ENCODE assay signal across 8 cellular contexts in genomic region chrX:135521405-135522131, GRCh38. TPM values are rescaled to one million over a fixed set of nuclear protein-coding genes. Genes with fewer than 3 reads are reported as not detected.
DNase-seq lines count a peak whose midpoint lies in the region; ATAC-seq, FAIRE-seq and TF ChIP-seq lines count a peak whose summit lies in the region.

No MANE protein-coding gene starts in this region.

- H3K4me2 ChIP-seq in A549 = peak overlapping the region; percentile 95

- DNase-seq in A549 (ENCODE audit: low read depth in 1 of 2, low spot score in 1 of 2) (peak; percentile 41 to 75), NCI-H2171 treated with DMSO at 0.1 percent for 48 hours (lab: John Stamatoyannopoulos, UW) (peak; percentile 86), WERI-Rb-1 (peak; percentile 91), breast epithelium (ENCODE audit: low spot score in 2 of 2) (peak; percentile 73 to 82), inferior parietal cortex (ENCODE audit: extremely low spot score) (peak; percentile 54)
- DNase-seq in stimulated activated CD4-positive, alpha-beta T cell treated with anti-CD3 and anti-CD28 coated beads, Interleukin-12 subunit alpha, Interleukin-12 subunit beta, amount 100 ng/mL, for 24 hours (ENCODE audit: low read depth in 2 of 2) = peak; percentile 58 to 76

- 0 out of 2 replicates have a peak, but pooled peaks have one; percentile 10 for TF ChIP-seq POLR2A in A549 (IDR thresholded peaks at IDR 0.05; ENCODE audit: low read length)
- TF ChIP-seq POLR2A in breast epithelium (IDR thresholded peaks at IDR 0.05) = no peak

- no peak for TF ChIP-seq EP300 in A549 (IDR thresholded peaks at IDR 0.05)

- no peak for FAIRE-seq in A549 (lab: Jason Lieb, UNC)

- H3K27me3 ChIP-seq in WERI-Rb-1 (ENCODE audit: insufficient read depth, low read depth, severe bottlenecking) = peaks cover 3% of the 10 kb centered on the region
- peaks cover 0 to 8% of the 10 kb centered on the region in 2 donors for H3K27me3 ChIP-seq in breast epithelium

- 0 out of 3 replicates have a peak, but pooled peaks cover 5% of the 10 kb centered on the region for H3K4me1 ChIP-seq in A549
- no peaks in the 10 kb centered on the region for H3K4me1 ChIP-seq in breast epithelium

- peak; percentile 92 to 97 for ATAC-seq in A549
- ATAC-seq in GM18858 (IDR thresholded peaks at IDR 0.05; ENCODE audit: unreplicated experiment) = peak; percentile 30
- peak; percentile 61 for ATAC-seq in HG03095 (IDR thresholded peaks at IDR 0.05; ENCODE audit: unreplicated experiment)

- H3K4me3 ChIP-seq in A549 (peak overlapping the region; percentile 68), WERI-Rb-1 (ENCODE audit: low read depth, low read length) (peak overlapping the region; percentile 66), breast epithelium (peak overlapping the region; percentile 61 to 79 (median 72))

- TF ChIP-seq CTCF in A549 (IDR thresholded peaks at IDR 0.05) (no peak), WERI-Rb-1 (IDR thresholded peaks at IDR 0.05; ENCODE audit: low read depth, low read length) (no peak), breast epithelium (IDR thresholded peaks at IDR 0.05) (no peak)

- intact Hi-C loops in breast epithelium (cut with DNase I; ENCODE audit: low total_unique reads) = no loop called here

- TF ChIP-seq RAD21 in A549 (conservative IDR thresholded peaks at IDR 0.05 in 1 of 2, IDR thresholded peaks at IDR 0.05 in 1 of 2) = no peak

- POLR2A ChIA-PET in A549 (lab: Yijun Ruan, JAX) = no interaction called here

- H3K9me3 ChIP-seq in A549 = no peaks in the 10 kb centered on the region
- no peaks in the 10 kb centered on the region for H3K9me3 ChIP-seq in WERI-Rb-1 (ENCODE audit: severe bottlenecking)
- H3K9me3 ChIP-seq in breast epithelium = no peaks in the 10 kb centered on the region

- WGBS in A549 (ENCODE audit: missing lambda C conversion rate) = 1% methylated on average over 44 of the region's 73 CpGs

- CTCF ChIA-PET in A549 (lab: Yijun Ruan, JAX) = interaction anchor here (1.2 kb wide), 1 partner anchor 10 kb away, joined by 3 read pairs; no protein-coding TSS in a partner anchor

- H3K36me3 ChIP-seq in WERI-Rb-1 = no peaks in the 10 kb centered on the region
- no peaks in the 10 kb centered on the region for H3K36me3 ChIP-seq in breast epithelium

- H3K27ac ChIP-seq in A549 (peak overlapping the region; percentile 71 to 82), WERI-Rb-1 (peak overlapping the region; percentile 89), breast epithelium (peak overlapping the region; percentile 87 to 97)

TF ChIP-seq in A549, 52 proteins besides CTCF, POLR2A, EP300 and RAD21:
- TF ChIP-seq JUNB (IDR thresholded peaks at IDR 0.05) (no peak), HEYL (CRISPR knock-in tag; IDR thresholded peaks at IDR 0.05) (no peak), ZSCAN20 (CRISPR knock-in tag; IDR thresholded peaks at IDR 0.05) (no peak), SREBF2 (IDR thresholded peaks at IDR 0.05) (no peak), NFE2L2 (conservative IDR thresholded peaks at IDR 0.05; ENCODE audit: low read length) (no peak), BHLHE40 (IDR thresholded peaks at IDR 0.05; ENCODE audit: low read depth, low read length) (no peak), HDAC2 (IDR thresholded peaks at IDR 0.05) (no peak), PHF8 (IDR thresholded peaks at IDR 0.05; ENCODE audit: borderline replicate concordance, low read depth) (peak; percentile 45; the same call in 1 of the 2 replicates), BCL3 (IDR thresholded peaks at IDR 0.05) (0 out of 3 replicates have a peak, but pooled peaks have one; percentile 25), EHF (CRISPR knock-in tag; IDR thresholded peaks at IDR 0.05) (no peak), FOSB (CRISPR knock-in tag; IDR thresholded peaks at IDR 0.05) (no peak), HES2 (IDR thresholded peaks at IDR 0.05) (no peak), CBX2 (IDR thresholded peaks at IDR 0.05; ENCODE audit: borderline replicate concordance, low read depth) (no peak)
- TF ChIP-seq, protein P1, sequence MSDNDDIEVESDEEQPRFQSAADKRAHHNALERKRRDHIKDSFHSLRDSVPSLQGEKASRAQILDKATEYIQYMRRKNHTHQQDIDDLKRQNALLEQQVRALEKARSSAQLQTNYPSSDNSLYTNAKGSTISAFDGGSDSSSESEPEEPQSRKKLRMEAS (IDR thresholded peaks at IDR 0.05) = peak; percentile 66
- TF ChIP-seq, protein P2, sequence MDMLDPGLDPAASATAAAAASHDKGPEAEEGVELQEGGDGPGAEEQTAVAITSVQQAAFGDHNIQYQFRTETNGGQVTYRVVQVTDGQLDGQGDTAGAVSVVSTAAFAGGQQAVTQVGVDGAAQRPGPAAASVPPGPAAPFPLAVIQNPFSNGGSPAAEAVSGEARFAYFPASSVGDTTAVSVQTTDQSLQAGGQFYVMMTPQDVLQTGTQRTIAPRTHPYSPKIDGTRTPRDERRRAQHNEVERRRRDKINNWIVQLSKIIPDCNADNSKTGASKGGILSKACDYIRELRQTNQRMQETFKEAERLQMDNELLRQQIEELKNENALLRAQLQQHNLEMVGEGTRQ (IDR thresholded peaks at IDR 0.05) = no peak
- TF ChIP-seq, protein P3, sequence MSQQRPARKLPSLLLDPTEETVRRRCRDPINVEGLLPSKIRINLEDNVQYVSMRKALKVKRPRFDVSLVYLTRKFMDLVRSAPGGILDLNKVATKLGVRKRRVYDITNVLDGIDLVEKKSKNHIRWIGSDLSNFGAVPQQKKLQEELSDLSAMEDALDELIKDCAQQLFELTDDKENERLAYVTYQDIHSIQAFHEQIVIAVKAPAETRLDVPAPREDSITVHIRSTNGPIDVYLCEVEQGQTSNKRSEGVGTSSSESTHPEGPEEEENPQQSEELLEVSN (IDR thresholded peaks at IDR 0.05; ENCODE audit: borderline replicate concordance, low read depth) = 0 out of 2 replicates have a peak, but pooled peaks have one; percentile 52

RNA-seq across cellular contexts. Expression of gene INTS6L, which starts 1.1 kb away (rescaled TPM):
- polyA plus RNA-seq in A549 (2011; rRNA removed) = 0.40 and 0.46 TPM in 2 replicates
- polyA plus RNA-seq in A549 (2012; cell fraction: cytosol; rRNA removed) = 0.03 and 0.07 TPM in 2 replicates
- polyA plus RNA-seq in A549 (2012; cell fraction: nucleus; rRNA removed) = 0.10 and 0.15 TPM in 2 replicates
- 0.16 to 0.30 TPM (median 0.19 TPM) in 3 replicates for polyA plus RNA-seq in A549 (2017; fragmentation: RNase III; extraction: RNeasy Plus Mini Kit Qiagen cat#74134 plus additional on column Dnase treatment)
- polyA minus RNA-seq in A549 (2011; rRNA and poly(A)+ RNA removed) = 0.12 and 0.24 TPM in 2 replicates
- total RNA-seq in breast epithelium = 10 to 100 TPM in 2 of 3 donors, 1 to 10 TPM in 1; 7.7 to 23.4 (median 12.5) TPM

Comparison
In these comparisons a context has a peak if more than half of its experiments do, and no peak if none do; other contexts are left out.
1. Peak in every context shown above with its lines: DNase-seq, ATAC-seq, H3K4me3 ChIP-seq and H3K27ac ChIP-seq.
2. ATAC-seq: peak in every context shown above with its lines; median percentile 94 in A549; 61 in HG03095; 30 in GM18858.